ENCODE assay signal across 12 cellular contexts in genomic region chr4:127505203-127505602, GRCh38.
DNase-seq lines count a peak whose midpoint lies in the region; ATAC-seq, FAIRE-seq and TF ChIP-seq lines count a peak whose summit lies in the region.
"Had no signal": no experiment of that assay in that cellular context is flagged by ENCODE, and none has a peak within 500 bp of the region (broad histone marks: within the 10 kb centered on the region; RNA-seq: fewer than 3 reads in every experiment).

No MANE protein-coding gene starts in this region.

- FAIRE-seq in RCC 7860 (lab: Jason Lieb, UNC) = no peak
- FAIRE-seq: pancreas had no signal

- H3K27me3 Mint-ChIP-seq in glutamatergic neuron (ENCODE audit: unreplicated experiment) = peaks cover 5% of the 10 kb centered on the region

- CTCF ChIA-PET in AG04449 (lab: Yijun Ruan, JAX) = no interaction called here

- H3K4me3 Mint-ChIP-seq in glutamatergic neuron (ENCODE audit: unreplicated experiment) = no peak overlapping the region
- H3K4me3 Mint-ChIP-seq: activated T-cell treated with anti-CD3 and anti-CD28 coated beads, Interleukin-2, amount 50 U/mL, for 4 hours; T-helper 2 cell treated with Interferon-gamma antibody and Interleukin-4, amounts not matched to agents 5 μg/mL and 100 μg/mL, for 36 hours had no signal

- no peaks in the 10 kb centered on the region for H3K9me3 Mint-ChIP-seq in glutamatergic neuron (ENCODE audit: unreplicated experiment)
- H3K9me3 Mint-ChIP-seq: T-helper 2 cell treated with Interferon-gamma antibody and Interleukin-4, amounts not matched to agents 5 μg/mL and 100 μg/mL, for 36 hours had no signal

- no peak for TF ChIP-seq EP300 in Ishikawa (IDR thresholded peaks at IDR 0.05; ENCODE audit: borderline replicate concordance)

- no peaks in the 10 kb centered on the region for H3K36me3 Mint-ChIP-seq in glutamatergic neuron (ENCODE audit: unreplicated experiment)

- peak; percentile 54 for ATAC-seq in left ventricle myocardium superior
- ATAC-seq: activated T-cell treated with anti-CD3 and anti-CD28 coated beads, Interleukin-2, amount 50 U/mL, for 4 hours had no signal

- TF ChIP-seq RAD21 in Ishikawa (IDR thresholded peaks at IDR 0.05; ENCODE audit: low read depth) = no peak

- no peaks in the 10 kb centered on the region for H3K4me1 Mint-ChIP-seq in glutamatergic neuron (ENCODE audit: low read depth, unreplicated experiment)

- H3K4me3 ChIP-seq in AG04449 (ENCODE audit: low read depth, low read length) = no peak overlapping the region
- H3K4me3 ChIP-seq: BLaER1, pancreas had no signal

- intact Hi-C loops in left ventricle myocardium superior (cut with micrococcal nuclease) = no loop called here

- POLR2A ChIA-PET in AG04449 (lab: Yijun Ruan, JAX) = no interaction called here

- H3K27ac Mint-ChIP-seq in glutamatergic neuron (ENCODE audit: unreplicated experiment) = no peak overlapping the region
- H3K27ac Mint-ChIP-seq: T-helper 2 cell treated with Interferon-gamma antibody and Interleukin-4, amounts not matched to agents 5 μg/mL and 100 μg/mL, for 36 hours had no signal

- TF ChIP-seq CTCF in AG04449 (IDR thresholded peaks at IDR 0.05; ENCODE audit: insufficient read depth, low read length, missing control alignments) = no peak
- no peak for TF ChIP-seq CTCF in glutamatergic neuron (IDR thresholded peaks at IDR 0.05; ENCODE audit: partially characterized antibody, unreplicated experiment)

- DNase-seq in AG04449 (ENCODE audit: low read depth, low spot score) (peak; percentile 16), amniotic stem cell (lab: John Stamatoyannopoulos, UW) (peak; percentile 43), left ventricle myocardium superior (no peak), RCC 7860 (ENCODE audit: low spot score) (no peak), mucosa of gallbladder (ENCODE audit: low spot score) (no peak), glutamatergic neuron (no peak)
- DNase-seq in NK-92 treated with Interleukin-12 subunit alpha and Interleukin-12 subunit beta, amount 100 ng/mL, for 24 hours (lab: John Stamatoyannopoulos, UW) = no peak
- DNase-seq: activated T-cell treated with anti-CD3 and anti-CD28 coated beads, Interleukin-2, amount 50 U/mL, for 4 hours had no signal

TF ChIP-seq in Ishikawa, 13 proteins besides CTCF, POLR2A, EP300 and RAD21:
- TF ChIP-seq CREB1 (IDR thresholded peaks at IDR 0.05; ENCODE audit: low read depth) = no peak
- no peak for TF ChIP-seq CEBPB (IDR thresholded peaks at IDR 0.05)
- peak; percentile 70 for TF ChIP-seq NFIC (IDR thresholded peaks at IDR 0.05)
- no peak for TF ChIP-seq USF1 (IDR thresholded peaks at IDR 0.05)
- TF ChIP-seq TEAD4 (IDR thresholded peaks at IDR 0.05) = no peak

Comparison
In these comparisons a context has a peak if more than half of its experiments do, and no peak if none do; other contexts are left out.
1. DNase-seq: peak in AG04449 (single experiment) and amniotic stem cell (single experiment); none in left ventricle myocardium superior (single experiment), RCC 7860 (single experiment), NK-92 treated with Interleukin-12 subunit alpha and Interleukin-12 subunit beta, amount 100 ng/mL, for 24 hours (single experiment), mucosa of gallbladder (single experiment) and glutamatergic neuron (single experiment).